8 cellular contexts compared by ENCODE assay signal in genomic region chr9:35115680-35116538, GRCh38. TPM values are rescaled to one million over a fixed set of nuclear protein-coding genes. Genes with fewer than 3 reads are reported as not detected.
DNase-seq lines count a peak whose midpoint lies in the region; ATAC-seq, FAIRE-seq and TF ChIP-seq lines count a peak whose summit lies in the region.

A gene with protein sequence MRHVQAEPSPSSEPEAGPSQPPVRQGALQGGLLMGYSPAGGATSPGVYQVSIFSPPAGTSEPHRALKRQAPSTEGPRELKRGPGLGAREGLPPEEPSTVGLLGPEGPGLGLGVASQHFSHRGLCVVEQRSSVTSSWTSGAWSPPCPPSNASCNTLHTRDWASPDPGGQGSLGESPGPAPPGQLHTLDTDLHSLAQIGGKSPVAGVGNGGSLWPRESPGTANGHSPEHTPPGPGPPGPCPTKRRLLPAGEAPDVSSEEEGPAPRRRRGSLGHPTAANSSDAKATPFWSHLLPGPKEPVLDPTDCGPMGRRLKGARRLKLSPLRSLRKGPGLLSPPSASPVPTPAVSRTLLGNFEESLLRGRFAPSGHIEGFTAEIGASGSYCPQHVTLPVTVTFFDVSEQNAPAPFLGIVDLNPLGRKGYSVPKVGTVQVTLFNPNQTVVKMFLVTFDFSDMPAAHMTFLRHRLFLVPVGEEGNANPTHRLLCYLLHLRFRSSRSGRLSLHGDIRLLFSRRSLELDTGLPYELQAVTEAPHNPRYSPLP (minus strand): TSS chr9:35115862. CDS start chr9:35108274, 7,588 bp downstream.

- peak; percentile 92 for FAIRE-seq in GM12892 (lab: Jason Lieb, UNC)

- TF ChIP-seq CTCF in heart right ventricle (IDR thresholded peaks at IDR 0.05) (no peak), upper lobe of right lung (IDR thresholded peaks at IDR 0.05) (no peak)

- no peaks in the 10 kb centered on the region for H3K9me3 ChIP-seq in heart right ventricle
- no peaks in the 10 kb centered on the region for H3K9me3 ChIP-seq in upper lobe of right lung

- H3K27ac ChIP-seq in heart right ventricle (peak within 1 kb of the TSS; percentile 79 to 98 (median 94)), upper lobe of right lung (peak within 1 kb of the TSS; percentile 89)

- intact Hi-C loops in heart right ventricle (cut with DNase I) (loop anchor here (1.0 to 10.0 kb wide), 16 partner anchors 45 to 441 kb away; partner anchors contain the start of gene UNC13B (in 4 of the 10)), posterior vena cava (cut with DNase I) (loop anchor here (5.0 to 10.0 kb wide), 4 partner anchors 141 to 439 kb away; no protein-coding TSS in a partner anchor), upper lobe of right lung (cut with DNase I) (loop anchor here (5.0 kb wide), 1 partner anchor 141 kb away; no protein-coding TSS in a partner anchor)

- H3K27me3 ChIP-seq in heart right ventricle (no peaks in the 10 kb centered on the region), upper lobe of right lung (no peaks in the 10 kb centered on the region)

- H3K4me3 ChIP-seq in heart right ventricle (peak within 1 kb of the TSS; percentile 45 to 78 (median 66)), upper lobe of right lung (peak within 1 kb of the TSS; percentile 71)

- WGBS in heart right ventricle, 2 donors = 1% methylated on average over 54 of the region's 54 CpGs

- ATAC-seq in HG02852 (IDR thresholded peaks at IDR 0.05; ENCODE audit: unreplicated experiment) (peak; percentile 63), heart right ventricle (peak; percentile 62 to 84 (median 72)), upper lobe of right lung (peak; percentile 72)

- TF ChIP-seq POLR2A in GM12892 (IDR thresholded peaks at IDR 0.05; ENCODE audit: low read depth, low read length) = no peak

- H3K4me1 ChIP-seq in heart right ventricle (peaks cover 10 to 55% (median 46%) of the 10 kb centered on the region in 9 donors), upper lobe of right lung (peaks cover 45% of the 10 kb centered on the region)

- no peaks in the 10 kb centered on the region for H3K36me3 ChIP-seq in heart right ventricle
- H3K36me3 ChIP-seq in upper lobe of right lung = no peaks in the 10 kb centered on the region

- DNase-seq in GM12892 (ENCODE audit: insufficient read length) (peak; percentile 85), NCI-H146 (lab: John Stamatoyannopoulos, UW) (peak; percentile 99), T-helper 1 cell (peak; percentile 90 to 95 (median 91)), amniotic epithelial cell (ENCODE audit: low read depth) (peak; percentile 94), heart right ventricle (peak; percentile 96), posterior vena cava (ENCODE audit: low spot score) (peak; percentile 99), upper lobe of right lung (peak; percentile 99)

RNA-seq across cellular contexts. Expression of the gene that starts here (rescaled TPM):
- polyA plus RNA-seq in GM12892 (2012; ENCODE audit: missing spikeins) = 3.2 TPM
- 10 to 100 TPM; 12.2 to 20.3 (median 17.1) TPM for total RNA-seq in heart right ventricle
- 10 to 100 TPM; 25.5 to 31.6 TPM for polyA plus RNA-seq in heart right ventricle
- total RNA-seq in posterior vena cava = 10 to 100 TPM; 21.6 to 26.5 TPM
- 20.3 TPM for total RNA-seq in upper lobe of right lung

Comparison
In these comparisons a context has a peak if more than half of its experiments do, and no peak if none do; other contexts are left out.
1. Peak in every context shown above with its lines: DNase-seq, ATAC-seq, H3K4me3 ChIP-seq and H3K27ac ChIP-seq.